Comparison of ENCODE assay signal across 1 cellular context in genomic region chr7:8362723-8363369, GRCh38.
TF ChIP-seq lines count a peak whose summit lies in the region.

No MANE protein-coding gene starts in this region.

TF ChIP-seq in GM23338, 12 proteins besides CTCF, POLR2A, EP300 and RAD21:
- TF ChIP-seq REST (IDR thresholded peaks at IDR 0.05; ENCODE audit: unreplicated experiment) (no peak), ZNF114 (CRISPR knock-in tag; IDR thresholded peaks at IDR 0.05) (no peak), JUNB (IDR thresholded peaks at IDR 0.05; ENCODE audit: unreplicated experiment) (no peak), POLR2AphosphoS5 (IDR thresholded peaks at IDR 0.05; ENCODE audit: low read depth) (no peak), EZH2phosphoT487 (IDR thresholded peaks at IDR 0.05; ENCODE audit: unreplicated experiment) (no peak), ZNF331 (CRISPR knock-in tag; IDR thresholded peaks at IDR 0.05; ENCODE audit: low read depth) (no peak), EZH2 (IDR thresholded peaks at IDR 0.05; ENCODE audit: low read depth, unreplicated experiment) (no peak), NANOG (IDR thresholded peaks at IDR 0.05; ENCODE audit: borderline replicate concordance) (peak; percentile 74)
